ENCODE assay signal across 21 cellular contexts in the genomic region with DNA sequence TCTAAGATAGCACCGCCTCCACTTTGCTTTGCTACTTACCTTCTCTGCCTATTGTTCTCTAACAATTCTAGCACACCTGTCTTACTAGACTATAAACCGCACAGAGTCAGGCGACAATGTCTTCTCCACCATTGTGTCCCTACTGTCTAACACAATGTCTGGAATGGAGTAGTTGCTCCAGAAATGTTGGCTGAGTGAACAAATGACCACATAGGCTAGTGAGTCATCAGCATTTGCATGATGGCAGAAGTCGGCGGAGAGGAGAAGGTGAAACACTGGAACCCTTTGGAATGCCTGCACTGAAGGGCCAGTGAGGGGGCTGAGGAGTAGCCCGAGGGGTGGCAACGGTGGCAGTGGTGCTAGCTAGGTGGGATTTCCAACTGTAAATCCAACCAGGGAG. TPM values are rescaled to one million over a fixed set of nuclear protein-coding genes. Genes with fewer than 3 reads are reported as not detected.
DNase-seq lines count a peak whose midpoint lies in the region; ATAC-seq, FAIRE-seq and TF ChIP-seq lines count a peak whose summit lies in the region.
"Had no signal": no experiment of that assay in that cellular context is flagged by ENCODE, and none has a peak within 500 bp of the region (broad histone marks: within the 10 kb centered on the region; RNA-seq: fewer than 3 reads in every experiment).

No MANE protein-coding gene starts in this region.

- H3K56ac ChIP-seq in IMR-90 (ENCODE audit: extremely low read depth, insufficient read depth, low read length), result no peak overlapping the region

- no peak for TF ChIP-seq EP300 in K562 (IDR thresholded peaks at IDR 0.05; ENCODE audit: low read length)

- H4K8ac ChIP-seq in IMR-90 (ENCODE audit: low read depth in 2 of 2, low read length in 2 of 2), result no peak overlapping the region

- intact Hi-C loops in IMR-90 (cut with micrococcal nuclease) (no loop called here), K562 (cut with micrococcal nuclease) (no loop called here), right lobe of liver (cut with DNase I) (no loop called here)

- TF ChIP-seq POLR2A in IMR-90 (IDR thresholded peaks at IDR 0.05; ENCODE audit: low read depth, low read length), result no peak
- no peak for TF ChIP-seq POLR2A in K562 (conservative IDR thresholded peaks at IDR 0.05)
- TF ChIP-seq POLR2A in right lobe of liver (IDR thresholded peaks at IDR 0.05), result no peak

- peak overlapping the region; percentile 39 for H2AFZ ChIP-seq in IMR-90 (replicated peaks; ENCODE audit: low read length, poor library complexity)
- 0 out of 2 replicates have a peak overlapping the region, but pooled peaks have one; percentile 49 for H2AFZ ChIP-seq in K562 (ENCODE audit: low read depth, low read length)

- FAIRE-seq in K562 (lab: Jason Lieb, UNC), result peak; percentile 35
- FAIRE-seq: G401.6 had no signal

- no peaks in the 10 kb centered on the region for H3K79me1 ChIP-seq in IMR-90 (ENCODE audit: low read depth in 1 of 2, low read length in 2 of 2)

- no peak overlapping the region for H2AK5ac ChIP-seq in IMR-90 (ENCODE audit: low read depth, low read length)

- no peak overlapping the region for H2BK15ac ChIP-seq in IMR-90 (ENCODE audit: low read depth, low read length)

- CTCF ChIA-PET in IMR-90 (lab: Yijun Ruan, JAX), result no interaction called here
- CTCF ChIA-PET in K562 (lab: Yijun Ruan, JAX; ENCODE audit: low intra/inter-chr PET ratio), result no interaction called here

- no peaks in the 10 kb centered on the region for H3K9me3 ChIP-seq in IMR-90 (ENCODE audit: control insufficient read depth, insufficient read depth, low read length)
- H3K9me3 ChIP-seq in K562 (replicated peaks; ENCODE audit: control insufficient read depth, insufficient read depth, low read depth, low read length), result no peaks in the 10 kb centered on the region
- no peaks in the 10 kb centered on the region for H3K9me3 ChIP-seq in right lobe of liver
- H3K9me3 ChIP-seq: body of pancreas, mucosa of descending colon had no signal

- POLR2A ChIA-PET in IMR-90 (lab: Charles Lee; ENCODE audit: unreplicated experiment) (no interaction called here), K562 (lab: Yijun Ruan, JAX) (interaction anchor here (1.0 to 1.7 kb wide), 4 partner anchors 14 to 37 kb away, joined by 3 to 6 read pairs (median 4); partner anchors contain the start of gene PABPC4)

- dilution Hi-C loops in IMR-90 (cut with HindIII; ENCODE audit: low sequenced_read_pairs, unreplicated experiment), result no loop called here

- no peak overlapping the region for H3K27ac ChIP-seq in IMR-90 (ENCODE audit: insufficient read depth, low read length)
- no peak overlapping the region for H3K27ac ChIP-seq in K562 (ENCODE audit: extremely low read depth, low read depth, low read length)
- H3K27ac ChIP-seq in right lobe of liver, result no peak overlapping the region
- H3K27ac ChIP-seq: body of pancreas, coronary artery had no signal

- H3K4ac ChIP-seq in IMR-90 (ENCODE audit: low read depth, low read length), result no peak overlapping the region

- H3K4me1 ChIP-seq in IMR-90 (ENCODE audit: control insufficient read depth, insufficient read depth, low read length) (no peaks in the 10 kb centered on the region), K562 (replicated peaks in 1 of 2; ENCODE audit: control insufficient read depth in 2 of 2, insufficient read depth in 2 of 2, low read length in 2 of 2) (peaks cover 0 to 4% of the 10 kb centered on the region in 2 experiments; a peak in 3 of 5 replicates), right lobe of liver (no peaks in the 10 kb centered on the region)
- H3K4me1 ChIP-seq: body of pancreas had no signal

- H3K4me2 ChIP-seq in IMR-90 (ENCODE audit: low read depth, low read length), result no peak overlapping the region
- peak overlapping the region; percentile 12; the same call in 1 of the 2 replicates for H3K4me2 ChIP-seq in K562 (ENCODE audit: insufficient read depth, low read length)

- H3K18ac ChIP-seq in IMR-90 (ENCODE audit: low read depth, low read length), result no peak overlapping the region

- TF ChIP-seq RAD21 in IMR-90 (IDR thresholded peaks at IDR 0.05; ENCODE audit: low read length) (no peak), K562 (CRISPR knock-in tag; conservative IDR thresholded peaks at IDR 0.05 in 1 of 2, IDR thresholded peaks at IDR 0.05 in 1 of 2) (no peak)

- BruUV-seq in IMR-90 (replicated peaks; lab: Mats Ljungman, UMichigan), result no TSS peak
- no TSS peak for BruUV-seq in K562 (replicated peaks; lab: Mats Ljungman, UMichigan)

- H4K20me1 ChIP-seq in IMR-90 (ENCODE audit: insufficient read depth, low read length) (no peaks in the 10 kb centered on the region), K562 (replicated peaks; ENCODE audit: control insufficient read depth, insufficient read depth, low read length) (no peaks in the 10 kb centered on the region)

- H2BK120ac ChIP-seq in IMR-90 (ENCODE audit: low read depth, low read length), result no peak overlapping the region

- H2BK20ac ChIP-seq in IMR-90 (ENCODE audit: low read depth, low read length), result no peak overlapping the region

- no peak overlapping the region for H3K14ac ChIP-seq in IMR-90 (replicated peaks; ENCODE audit: low read depth, low read length)

- no peaks in the 10 kb centered on the region for H3K36me3 ChIP-seq in IMR-90 (ENCODE audit: control insufficient read depth, insufficient read depth, low read length)
- H3K36me3 ChIP-seq in K562 (ENCODE audit: control insufficient read depth, insufficient read depth, low read length), result no peaks in the 10 kb centered on the region
- no peaks in the 10 kb centered on the region for H3K36me3 ChIP-seq in right lobe of liver

- H2AK9ac ChIP-seq in IMR-90 (replicated peaks; ENCODE audit: low read depth, low read length, poor library complexity), result peak overlapping the region; percentile 15

- WGBS in IMR-90 (ENCODE audit: extremely low coverage in 2 of 2, insufficient read length in 1 of 2), 2 experiments, result 70% methylated on average over 2 of the region's 7 CpGs; no CpG with 5 or more reads in 1 of the 2 experiments
- 11% methylated on average over 7 of the region's 7 CpGs for WGBS in K562 (ENCODE audit: insufficient coverage, low coverage, missing lambda C conversion rate)
- 87% methylated on average over 6 of the region's 7 CpGs for WGBS in right lobe of liver (ENCODE audit: insufficient coverage, low coverage, low lambda C conversion rate, missing lambda C conversion rate)

- no peak overlapping the region for H4K91ac ChIP-seq in IMR-90 (ENCODE audit: insufficient read depth, low read depth, low read length)

- H3K9ac ChIP-seq in IMR-90 (ENCODE audit: low read depth, low read length), result no peak overlapping the region
- no peak overlapping the region for H3K9ac ChIP-seq in K562 (ENCODE audit: insufficient read depth in 1 of 2, low read depth in 2 of 2, low read length in 2 of 2)

- H3K4me3 ChIP-seq in IMR-90 (ENCODE audit: insufficient read depth, low read depth, low read length), result no peak overlapping the region
- H3K4me3 ChIP-seq in K562, result no peak overlapping the region
- no peak overlapping the region for H3K4me3 ChIP-seq in right lobe of liver
- H3K4me3 ChIP-seq: body of pancreas, coronary artery, mucosa of descending colon had no signal

- H3K23ac ChIP-seq in IMR-90 (ENCODE audit: low read depth, low read length), result no peak overlapping the region

- ATAC-seq in IMR-90 (ENCODE audit: low read depth) (peak; percentile 35; the same call in 1 of the 2 replicates), K562 (no peak; the same call in 2 of the 3 replicates), right lobe of liver (no peak), GM21381 (IDR thresholded peaks at IDR 0.05; ENCODE audit: unreplicated experiment) (no peak)
- ATAC-seq: body of pancreas, mucosa of descending colon had no signal

- in situ Hi-C loops in IMR-90 (cut with MboI; ENCODE audit: low sequenced_read_pairs) (loop anchor here (10.0 kb wide), 1 partner anchor 124 kb away; no protein-coding TSS in a partner anchor), K562 (cut with MboI) (no loop called here)

- no peak overlapping the region for H2BK5ac ChIP-seq in IMR-90 (ENCODE audit: low read depth, low read length, poor library complexity, severe bottlenecking)

- TF ChIP-seq CTCF in IMR-90 (conservative IDR thresholded peaks at IDR 0.05; ENCODE audit: low read depth, low read length), result no peak
- no peak for TF ChIP-seq CTCF in K562 (IDR thresholded peaks at IDR 0.05 in 2 of 3, conservative IDR thresholded peaks at IDR 0.05 in 1 of 3; ENCODE audit: insufficient read depth in 2 of 3, low read depth in 1 of 3, low read length in 3 of 3)
- no peak for TF ChIP-seq CTCF in right lobe of liver (IDR thresholded peaks at IDR 0.05)

- H4K5ac ChIP-seq in IMR-90 (ENCODE audit: low read depth, low read length), result no peak overlapping the region

- DNase-seq in Daoy (ENCODE audit: low read depth) (peak; percentile 38), IMR-90 (peak; percentile 53), K562 (ENCODE audit: extremely low read depth in 1 of 4, low spot score in 3 of 4) (peak in 1 of 4 experiments; percentile 11), iris pigment epithelial cell (ENCODE audit: low read depth) (peak; percentile 67), right lobe of liver (no peak), SIG-M5 (lab: John Stamatoyannopoulos, UW) (no peak), GF-D8 (lab: John Stamatoyannopoulos, UW) (no peak)
- DNase-seq: ACHN; activated CD4-positive, alpha-beta T cell treated with anti-CD3 and anti-CD28 coated beads, Interleukin-2, amount 50 U/mL, for 1 hour; activated naive CD8-positive, alpha-beta T cell treated with anti-CD3 and anti-CD28 coated beads for 36 hours; body of pancreas; mucosa of descending colon; NCI-H1436 treated with DMSO at 0.1 percent for 48 hours; NCI-H69; posterior cingulate gyrus; stimulated activated CD4-positive, alpha-beta T cell treated with anti-CD3 and anti-CD28 coated beads, Interleukin-1b, Interleukin-23, amount 100 ng/mL, for 48 hours; substantia nigra had no signal

- no peaks in the 10 kb centered on the region for H3K79me2 ChIP-seq in K562 (ENCODE audit: control insufficient read depth, insufficient read depth, low read length)

- peaks cover 27% of the 10 kb centered on the region for H3K27me3 ChIP-seq in IMR-90 (ENCODE audit: control insufficient read depth, insufficient read depth, low read length)
- H3K27me3 ChIP-seq in K562 (ENCODE audit: control insufficient read depth in 2 of 2, insufficient read depth in 2 of 2, low read length in 2 of 2), result peaks cover 6 to 21% of the 10 kb centered on the region in 2 experiments; a peak in 4 of 5 replicates
- no peaks in the 10 kb centered on the region for H3K27me3 ChIP-seq in right lobe of liver
- H3K27me3 ChIP-seq: body of pancreas had no signal

- no peaks in the 10 kb centered on the region for H3K9me1 ChIP-seq in IMR-90 (ENCODE audit: insufficient read depth, low read length)
- H3K9me1 ChIP-seq in K562 (ENCODE audit: control insufficient read depth, insufficient read depth, low read length), result no peaks in the 10 kb centered on the region

RNA-seq across cellular contexts. Expression of gene PABPC4, which starts 14.0 kb away (rescaled TPM):
- total RNA-seq in Daoy (2014; rRNA removed; shearing (Covaris generic)), result 97.2 and 113 TPM in 2 replicates
- 74.9 and 78.6 TPM in 2 replicates for total RNA-seq in IMR-90 (2012; rRNA removed)
- 90.3 and 108 TPM in 2 replicates for polyA plus RNA-seq in IMR-90 (2012; rRNA removed)
- polyA plus RNA-seq in IMR-90 (2012; cell fraction: cytosol; rRNA removed), result 85.8 and 94.9 TPM in 2 replicates
- 274 and 320 TPM in 2 replicates for polyA plus RNA-seq in IMR-90 (2012; cell fraction: nucleus; rRNA removed; ENCODE audit: low replicate concordance)
- 568 TPM in 2 replicates for total RNA-seq in K562 (2011; cell fraction: chromatin; rRNA removed; ENCODE audit: low replicate concordance)
- 333 and 358 TPM in 2 replicates for total RNA-seq in K562 (2011; cell fraction: nucleolus; rRNA removed)
- total RNA-seq in K562 (2011; cell fraction: nucleoplasm; rRNA removed), result 368 and 413 TPM in 2 replicates
- total RNA-seq in K562 (2014; rRNA removed), result 207 and 244 TPM in 2 replicates
- 212 and 220 TPM in 2 replicates for total RNA-seq in K562 (2014; rRNA removed; fragmentation: Illumina TruSeq; extraction: Trizol)
- 169 and 175 TPM in 2 replicates for total RNA-seq in K562 (2015; rRNA removed; fragmentation: Illumina TruSeq; extraction: Trizol)
- 520 and 526 TPM in 2 replicates for total RNA-seq in K562 (2021)
- polyA plus RNA-seq in K562 (2011; rRNA removed), result 145 and 147 TPM in 2 replicates
- polyA plus RNA-seq in K562 (2011; cell fraction: cytosol; rRNA removed), result 136 and 188 TPM in 2 replicates
- polyA plus RNA-seq in K562 (2011; cell fraction: nucleus; rRNA removed), result 574 and 790 TPM in 2 replicates
- 240 and 315 TPM in 2 replicates for polyA plus RNA-seq in K562 (2012)
- polyA plus RNA-seq in K562 (2014; fragmentation: Illumina TruSeq; extraction: Trizol), result 369 and 413 TPM in 2 replicates
- 10 to 100 TPM; 77.7 to 88.4 TPM for polyA plus RNA-seq in K562 (2014; fragmentation: Nextera tagmentation; extraction: Ambion mirVana)
- polyA plus RNA-seq in K562 (2014; rRNA removed), result 264 and 303 TPM in 2 replicates
- 134 and 150 TPM in 2 replicates for polyA minus RNA-seq in K562 (2011; rRNA and poly(A)+ RNA removed)
- 197 and 243 TPM in 2 replicates for polyA minus RNA-seq in K562 (2011; cell fraction: cytosol; rRNA and poly(A)+ RNA removed)
- polyA minus RNA-seq in K562 (2011; cell fraction: nucleus; rRNA and poly(A)+ RNA removed), result 113 and 158 TPM in 2 replicates
- total RNA-seq in right lobe of liver, result 100 to 1,000 TPM in 2 of 6 experiments, 10 to 100 TPM in 4; 89.8 to 155 (median 99.1) TPM

RNA-seq across cellular contexts. Expression of gene HEYL, which starts 48.9 kb away (rescaled TPM):
- not detected in 2 replicates for total RNA-seq in Daoy (2014; rRNA removed; shearing (Covaris generic))
- total RNA-seq in IMR-90 (2012; rRNA removed) (not detected in 2 replicates), K562 (2014; rRNA removed) (0.14 and 0.37 TPM in 2 replicates), K562 (2014; rRNA removed; fragmentation: Illumina TruSeq; extraction: Trizol) (0.32 and 0.33 TPM in 2 replicates), K562 (2015; rRNA removed; fragmentation: Illumina TruSeq; extraction: Trizol) (0.15 and 0.22 TPM in 2 replicates), K562 (2021) (0.78 and 0.89 TPM in 2 replicates), right lobe of liver (1 to 10 TPM in 4 of 6 experiments, under 1 TPM in 2; 0.98 to 2.6 (median 1.6) TPM)
- polyA plus RNA-seq in IMR-90 (2012; rRNA removed) (0.02 TPM in 1 of 2 replicates, not detected in the other), K562 (2011; rRNA removed) (0.25 and 0.50 TPM in 2 replicates), K562 (2014; fragmentation: Illumina TruSeq; extraction: Trizol) (0.69 and 0.70 TPM in 2 replicates), K562 (2014; fragmentation: Nextera tagmentation; extraction: Ambion mirVana) (under 1 TPM; 0.13 to 0.14 TPM), K562 (2014; rRNA removed) (0.33 and 0.71 TPM in 2 replicates)
- polyA plus RNA-seq in IMR-90 (2012; cell fraction: cytosol; rRNA removed), result 0.01 and 0.07 TPM in 2 replicates
- 0.29 and 0.81 TPM in 2 replicates for polyA plus RNA-seq in IMR-90 (2012; cell fraction: nucleus; rRNA removed; ENCODE audit: low replicate concordance)
- 0.63 and 1.4 TPM in 2 replicates for total RNA-seq in K562 (2011; cell fraction: chromatin; rRNA removed; ENCODE audit: low replicate concordance)
- total RNA-seq in K562 (2011; cell fraction: nucleolus; rRNA removed), result 0.53 and 1.0 TPM in 2 replicates
- 0.84 and 0.88 TPM in 2 replicates for total RNA-seq in K562 (2011; cell fraction: nucleoplasm; rRNA removed)
- 0.38 and 0.48 TPM in 2 replicates for polyA plus RNA-seq in K562 (2011; cell fraction: cytosol; rRNA removed)
- 0.48 and 0.52 TPM in 2 replicates for polyA plus RNA-seq in K562 (2011; cell fraction: nucleus; rRNA removed)
- polyA plus RNA-seq in K562 (2012), result 0.56 and 0.89 TPM in 2 replicates
- polyA minus RNA-seq in K562 (2011; rRNA and poly(A)+ RNA removed), result 0.48 and 0.53 TPM in 2 replicates
- 0.29 and 0.36 TPM in 2 replicates for polyA minus RNA-seq in K562 (2011; cell fraction: cytosol; rRNA and poly(A)+ RNA removed)
- 0.44 and 0.54 TPM in 2 replicates for polyA minus RNA-seq in K562 (2011; cell fraction: nucleus; rRNA and poly(A)+ RNA removed)
- polyA plus RNA-seq: neural cell had no signal

Comparison
In these comparisons a context has a peak if more than half of its experiments do, and no peak if none do; other contexts are left out.
1. DNase-seq: peak in Daoy (single experiment), IMR-90 (single experiment) and iris pigment epithelial cell (single experiment); none in right lobe of liver (0 of 3), SIG-M5 (single experiment) and GF-D8 (single experiment).